ENCODE assay signal across 3 cellular contexts in genomic region chr17:70437656-70438055, GRCh38.
A peak's percentile ranks its signal among the peaks of the same experiment; 100 is the strongest.
TF ChIP-seq lines count a peak whose summit lies in the region.

No MANE protein-coding gene starts in this region.

TF ChIP-seq in GM23338, 12 proteins besides CTCF, POLR2A, EP300 and RAD21:
- TF ChIP-seq EZH2phosphoT487 (IDR thresholded peaks at IDR 0.05; ENCODE audit: unreplicated experiment) (no peak), STAT1 (IDR thresholded peaks at IDR 0.05; ENCODE audit: unreplicated experiment) (no peak), POLR2AphosphoS5 (IDR thresholded peaks at IDR 0.05; ENCODE audit: low read depth) (no peak), ZNF331 (CRISPR knock-in tag; IDR thresholded peaks at IDR 0.05; ENCODE audit: low read depth) (no peak), REST (IDR thresholded peaks at IDR 0.05; ENCODE audit: unreplicated experiment) (no peak), JUNB (IDR thresholded peaks at IDR 0.05; ENCODE audit: unreplicated experiment) (no peak), ETS1 (IDR thresholded peaks at IDR 0.05) (no peak)

TF ChIP-seq in IMR-90, 13 proteins besides CTCF, POLR2A, EP300 and RAD21:
- TF ChIP-seq CEBPB (IDR thresholded peaks at IDR 0.05; ENCODE audit: low read depth, low read length) (peak; percentile 35; the same call in 1 of the 2 replicates), NFE2L2 (IDR thresholded peaks at IDR 0.05; ENCODE audit: low read depth, low read length) (no peak)

TF ChIP-seq in GM12878, 131 proteins besides CTCF, POLR2A, EP300 and RAD21:
- TF ChIP-seq ATF7 (IDR thresholded peaks at IDR 0.05; ENCODE audit: low read depth) (peak; percentile 56), EGR1 (IDR thresholded peaks at IDR 0.05; ENCODE audit: borderline replicate concordance in 1 of 2, low read depth in 2 of 2, low read length in 2 of 2) (no peak)
